ENCODE assay signal across 9 cellular contexts in genomic region chr2:134127496-134127895, GRCh38.
A peak's percentile ranks its signal among the peaks of the same experiment; 100 is the strongest.
DNase-seq lines count a peak whose midpoint lies in the region; ATAC-seq and TF ChIP-seq lines count a peak whose summit lies in the region.
"Had no signal": no experiment of that assay in that cellular context is flagged by ENCODE, and none has a peak within 500 bp of the region (broad histone marks: within the 10 kb centered on the region; RNA-seq: fewer than 3 reads in every experiment).

No MANE protein-coding gene starts in this region.

- intact Hi-C loops in gastrocnemius medialis (cut with DNase I; ENCODE audit: low total_unique reads) = no loop called here

- H3K27ac ChIP-seq in gastrocnemius medialis = no peak overlapping the region
- H3K27ac ChIP-seq: HL-60 had no signal

- TF ChIP-seq CTCF in GM10248 (IDR thresholded peaks at IDR 0.05; ENCODE audit: control extremely low read depth, extremely low read depth, low read depth, missing control alignments) = no peak
- TF ChIP-seq CTCF in gastrocnemius medialis (IDR thresholded peaks at IDR 0.05 in 4 of 5, conservative IDR thresholded peaks at IDR 0.05 in 1 of 5) = no peak

- no peak for TF ChIP-seq POLR2A in gastrocnemius medialis (IDR thresholded peaks at IDR 0.05)

- in situ Hi-C loops in gastrocnemius medialis (cut with MboI; ENCODE audit: low sequenced_read_pairs in 4 of 4) = no loop called here

- peak; percentile 40 for DNase-seq in GM10248 (ENCODE audit: extremely low spot score)
- peak; percentile 59 to 63 for DNase-seq in activated CD4-positive, alpha-beta T cell treated with anti-CD3 and anti-CD28 coated beads, Interleukin-2, amount 50 U/mL, for 4 hours
- DNase-seq in mucosa of gallbladder (ENCODE audit: low spot score) = peak; percentile 36
- no peak for DNase-seq in DMS53 treated with DMSO at 0.1 percent for 48 hours (lab: John Stamatoyannopoulos, UW; ENCODE audit: unreplicated experiment)
- no peak for DNase-seq in gastrocnemius medialis
- DNase-seq in midbrain (lab: John Stamatoyannopoulos, UW) = no peak

- H3K36me3 ChIP-seq in gastrocnemius medialis = no peaks in the 10 kb centered on the region

- no peak overlapping the region for H3K4me3 ChIP-seq in gastrocnemius medialis

- no peaks in the 10 kb centered on the region for H3K27me3 ChIP-seq in gastrocnemius medialis

- peak; percentile 60 for ATAC-seq in HG02759 (IDR thresholded peaks at IDR 0.05; ENCODE audit: unreplicated experiment)
- ATAC-seq in gastrocnemius medialis = no peak
- no peak for ATAC-seq in GM18873 (IDR thresholded peaks at IDR 0.05; ENCODE audit: low FRiP score, unreplicated experiment)

- H3K4me1 ChIP-seq in gastrocnemius medialis = peaks cover 4 to 5% of the 10 kb centered on the region in 2 donors

- CTCF ChIA-PET in GM10248 (lab: Yijun Ruan, JAX) = interaction anchor here (1.1 to 5.0 kb wide), 7 partner anchors 9 to 284 kb away, joined by 3 to 44 read pairs (median 8); no protein-coding TSS in a partner anchor

- H3K9me3 ChIP-seq in gastrocnemius medialis = no peaks in the 10 kb centered on the region

- POLR2A ChIA-PET in GM10248 (lab: Yijun Ruan, JAX) = interaction anchor here (1.6 kb wide), 1 partner anchor 134 kb away, joined by 4 read pairs; no protein-coding TSS in a partner anchor

Comparison
In these comparisons a context has a peak if more than half of its experiments do, and no peak if none do; other contexts are left out.
1. DNase-seq: peak in GM10248 (single experiment), activated CD4-positive, alpha-beta T cell treated with anti-CD3 and anti-CD28 coated beads, Interleukin-2, amount 50 U/mL, for 4 hours (2 of 2) and mucosa of gallbladder (single experiment); none in DMS53 treated with DMSO at 0.1 percent for 48 hours (single experiment), gastrocnemius medialis (0 of 2) and midbrain (single experiment).